15 cellular contexts compared by ENCODE assay signal in genomic region chr17:31048780-31049179, GRCh38.
"Had no signal": no experiment of that assay in that cellular context is flagged by ENCODE, and none has a peak within 500 bp of the region (broad histone marks: within the 10 kb centered on the region; RNA-seq: fewer than 3 reads in every experiment).

No MANE protein-coding gene starts in this region.

- H3K36me3 ChIP-seq: gastrocnemius medialis, left ventricle myocardium inferior, suprapubic skin, transverse colon, vagina had no signal

- H3K27me3 ChIP-seq: gastrocnemius medialis, suprapubic skin, transverse colon, vagina had no signal

- DNase-seq: activated CD4-positive, alpha-beta T cell treated with anti-CD3 and anti-CD28 coated beads, Interleukin-2, amount 10 ng/mL, durations not matched to agents 24 days and 14 days; activated CD8-positive, alpha-beta T cell treated with anti-CD3 and anti-CD28 coated beads, Interleukin-2, amount 10 ng/mL, durations not matched to agents 7 days and 5 days; activated effector memory CD4-positive, alpha-beta T cell treated with Interleukin-2 at 50 U/mL for 16 hours; activated naive CD4-positive, alpha-beta T cell treated with anti-CD3 and anti-CD28 coated beads, Interleukin-2, amount 50 U/mL, for 16 hours; activated T-cell treated with anti-CD3 and anti-CD28 coated beads, Interleukin-2, amount 50 U/mL, for 24 hours; gastrocnemius medialis; head of caudate nucleus; left ventricle myocardium inferior; occipital lobe; retina; stimulated activated CD4-positive, alpha-beta T cell treated with anti-CD3 and anti-CD28 coated beads, Interleukin-2, amount 100 ng/mL, for 24 hours; transverse colon had no signal

- ATAC-seq: activated CD8-positive, alpha-beta T cell treated with anti-CD3 and anti-CD28 coated beads, Interleukin-2, amount 10 ng/mL, durations not matched to agents 7 days and 5 days; gastrocnemius medialis had no signal

- H3K27ac ChIP-seq: epithelial cell of prostate, gastrocnemius medialis, left ventricle myocardium inferior, suprapubic skin, transverse colon, vagina had no signal

- H3K4me3 ChIP-seq: gastrocnemius medialis, left ventricle myocardium inferior, suprapubic skin, transverse colon, vagina had no signal
